In genomic region chr5:176738851-176739250, GRCh38 we compare ENCODE assay signal across 17 cellular contexts.
DNase-seq lines count a peak whose midpoint lies in the region; TF ChIP-seq lines count a peak whose summit lies in the region.
"Had no signal": no experiment of that assay in that cellular context is flagged by ENCODE, and none has a peak within 500 bp of the region (broad histone marks: within the 10 kb centered on the region; RNA-seq: fewer than 3 reads in every experiment).

No MANE protein-coding gene starts in this region.

- no peak overlapping the region for H2AFZ ChIP-seq in neural cell (ENCODE audit: low read depth, low read length)

- no peaks in the 10 kb centered on the region for H3K27me3 ChIP-seq in neural cell (ENCODE audit: insufficient read depth, low read depth, low read length)

- H3K9me2 ChIP-seq in neural cell (ENCODE audit: insufficient read depth, low read length) = no peaks in the 10 kb centered on the region

- peak overlapping the region; percentile 67 to 97 (median 86) for H3K27ac Mint-ChIP-seq in brain
- H3K27ac Mint-ChIP-seq: activated CD4-positive, alpha-beta T cell treated with anti-CD3 and anti-CD28 coated beads, Interleukin-2, amount 10 ng/mL, durations not matched to agents 24 days and 14 days; CD4-positive, alpha-beta memory T cell; memory B cell had no signal

- H3K9me3 Mint-ChIP-seq in brain = peaks cover 0 to 3% (median 0%) of the 10 kb centered on the region in 5 experiments
- H3K9me3 Mint-ChIP-seq: activated CD4-positive, alpha-beta T cell treated with anti-CD3 and anti-CD28 coated beads, Interleukin-2, amount 10 ng/mL, durations not matched to agents 24 days and 14 days; memory B cell; nephron had no signal

- peak; percentile 56 for DNase-seq in activated effector memory CD4-positive, alpha-beta T cell treated with anti-CD3 and anti-CD28 coated beads, Interleukin-2, amount 50 U/mL, for 16 hours
- no peak for DNase-seq in activated effector memory CD4-positive, alpha-beta T cell treated with Interleukin-2 at 50 U/mL for 16 hours
- no peak for DNase-seq in HCEC 1CT
- no peak for DNase-seq in activated naive CD4-positive, alpha-beta T cell treated with anti-CD3 and anti-CD28 coated beads, Interleukin-2, amount 50 U/mL, for 16 hours
- DNase-seq in T1000 (lab: John Stamatoyannopoulos, UW) = no peak
- DNase-seq: activated CD4-positive, alpha-beta T cell treated with anti-CD3 and anti-CD28 coated beads, Interleukin-2, amount 10 ng/mL, durations not matched to agents 24 days and 14 days; brain microvascular endothelial cell; CD4-positive, alpha-beta memory T cell; hippocampal formation; MM.1S; NCI-H510A; SW 1271 had no signal

- no peaks in the 10 kb centered on the region for H3K9me3 ChIP-seq in neural cell (ENCODE audit: low read length)
- H3K9me3 ChIP-seq: suprapubic skin had no signal

- H3K4me3 Mint-ChIP-seq in brain = no peak overlapping the region
- H3K4me3 Mint-ChIP-seq: activated CD4-positive, alpha-beta T cell treated with anti-CD3 and anti-CD28 coated beads, Interleukin-2, amount 10 ng/mL, durations not matched to agents 24 days and 14 days; CD4-positive, alpha-beta memory T cell; memory B cell; nephron had no signal

- peaks cover 11% of the 10 kb centered on the region for H3K27me3 Mint-ChIP-seq in brain

- peak overlapping the region; percentile 14 for H3K4me3 ChIP-seq in neural cell (ENCODE audit: low read length)
- H3K4me3 ChIP-seq: suprapubic skin had no signal

- no peak for TF ChIP-seq RAD21 in neural cell (conservative IDR thresholded peaks at IDR 0.05)

- no peaks in the 10 kb centered on the region for H4K20me1 ChIP-seq in neural cell (ENCODE audit: insufficient read depth)

- no peak for TF ChIP-seq CTCF in brain (conservative IDR thresholded peaks at IDR 0.05)
- TF ChIP-seq CTCF in neural cell (IDR thresholded peaks at IDR 0.05; ENCODE audit: poor library complexity, severe bottlenecking) = no peak

- no peaks in the 10 kb centered on the region for H3K36me3 Mint-ChIP-seq in brain
- H3K36me3 Mint-ChIP-seq: memory B cell had no signal

- H3K36me3 ChIP-seq in neural cell (ENCODE audit: insufficient read depth, low read length) = no peaks in the 10 kb centered on the region
- H3K36me3 ChIP-seq: brain microvascular endothelial cell, suprapubic skin had no signal

- H3F3A ChIP-seq in neural cell (ENCODE audit: insufficient read depth, low read length, poor library complexity, severe bottlenecking) = peaks cover 3% of the 10 kb centered on the region

- H3K4me1 Mint-ChIP-seq in brain = peaks cover 66% of the 10 kb centered on the region

- H3K27ac ChIP-seq in neural cell (ENCODE audit: low read length) = peak overlapping the region; percentile 55
- H3K27ac ChIP-seq: brain microvascular endothelial cell, suprapubic skin had no signal

- H3K4me2 ChIP-seq in neural cell (ENCODE audit: low read length) = no peak overlapping the region

- H3K9ac ChIP-seq in neural cell (ENCODE audit: low read length) = peak overlapping the region; percentile 22

- H3K79me2 ChIP-seq in neural cell (replicated peaks; ENCODE audit: insufficient read depth, low read length) = no peaks in the 10 kb centered on the region

- no peak for TF ChIP-seq EP300 in neural cell (conservative IDR thresholded peaks at IDR 0.05; ENCODE audit: poor library complexity, severe bottlenecking)

TF ChIP-seq in neural cell, 6 proteins besides CTCF, POLR2A, EP300 and RAD21:
- TF ChIP-seq, protein P1, sequence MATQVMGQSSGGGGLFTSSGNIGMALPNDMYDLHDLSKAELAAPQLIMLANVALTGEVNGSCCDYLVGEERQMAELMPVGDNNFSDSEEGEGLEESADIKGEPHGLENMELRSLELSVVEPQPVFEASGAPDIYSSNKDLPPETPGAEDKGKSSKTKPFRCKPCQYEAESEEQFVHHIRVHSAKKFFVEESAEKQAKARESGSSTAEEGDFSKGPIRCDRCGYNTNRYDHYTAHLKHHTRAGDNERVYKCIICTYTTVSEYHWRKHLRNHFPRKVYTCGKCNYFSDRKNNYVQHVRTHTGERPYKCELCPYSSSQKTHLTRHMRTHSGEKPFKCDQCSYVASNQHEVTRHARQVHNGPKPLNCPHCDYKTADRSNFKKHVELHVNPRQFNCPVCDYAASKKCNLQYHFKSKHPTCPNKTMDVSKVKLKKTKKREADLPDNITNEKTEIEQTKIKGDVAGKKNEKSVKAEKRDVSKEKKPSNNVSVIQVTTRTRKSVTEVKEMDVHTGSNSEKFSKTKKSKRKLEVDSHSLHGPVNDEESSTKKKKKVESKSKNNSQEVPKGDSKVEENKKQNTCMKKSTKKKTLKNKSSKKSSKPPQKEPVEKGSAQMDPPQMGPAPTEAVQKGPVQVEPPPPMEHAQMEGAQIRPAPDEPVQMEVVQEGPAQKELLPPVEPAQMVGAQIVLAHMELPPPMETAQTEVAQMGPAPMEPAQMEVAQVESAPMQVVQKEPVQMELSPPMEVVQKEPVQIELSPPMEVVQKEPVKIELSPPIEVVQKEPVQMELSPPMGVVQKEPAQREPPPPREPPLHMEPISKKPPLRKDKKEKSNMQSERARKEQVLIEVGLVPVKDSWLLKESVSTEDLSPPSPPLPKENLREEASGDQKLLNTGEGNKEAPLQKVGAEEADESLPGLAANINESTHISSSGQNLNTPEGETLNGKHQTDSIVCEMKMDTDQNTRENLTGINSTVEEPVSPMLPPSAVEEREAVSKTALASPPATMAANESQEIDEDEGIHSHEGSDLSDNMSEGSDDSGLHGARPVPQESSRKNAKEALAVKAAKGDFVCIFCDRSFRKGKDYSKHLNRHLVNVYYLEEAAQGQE (IDR thresholded peaks at IDR 0.05; ENCODE audit: borderline replicate concordance) = no peak
- no peak for TF ChIP-seq SMC3 (conservative IDR thresholded peaks at IDR 0.05; ENCODE audit: poor library complexity)
- no peak for TF ChIP-seq EZH2 (IDR thresholded peaks at IDR 0.05; ENCODE audit: borderline replicate concordance, insufficient read depth, low read length, poor library complexity, severe bottlenecking)
- TF ChIP-seq TAF1 (IDR thresholded peaks at IDR 0.05; ENCODE audit: low read depth) = no peak
- no peak for TF ChIP-seq MXI1 (conservative IDR thresholded peaks at IDR 0.05; ENCODE audit: poor library complexity, severe bottlenecking)
- TF ChIP-seq POLR2AphosphoS5 (IDR thresholded peaks at IDR 0.05) = no peak
